ENCODE assay signal across 8 cellular contexts in genomic region chr3:125437631-125438435, GRCh38.
A peak's percentile ranks its signal among the peaks of the same experiment; 100 is the strongest.
DNase-seq lines count a peak whose midpoint lies in the region.

No MANE protein-coding gene starts in this region.

- DNase-seq in DMS 273 (lab: John Stamatoyannopoulos, UW; ENCODE audit: unreplicated experiment) = peak; percentile 76
- DNase-seq in DMS 273 treated with DMSO at 0.1 percent for 48 hours (lab: John Stamatoyannopoulos, UW) = no peak
- peak; percentile 29 for DNase-seq in NCI-H146 treated with DMSO at 0.1 percent for 48 hours (lab: John Stamatoyannopoulos, UW; ENCODE audit: unreplicated experiment)
- peak; percentile 16 to 58 (median 34) for DNase-seq in activated CD8-positive, alpha-beta memory T cell treated with anti-CD3 and anti-CD28 coated beads for 48 hours (ENCODE audit: low read depth in 2 of 3, low spot score in 2 of 3)
- peak; percentile 48 for DNase-seq in epidermal melanocyte (ENCODE audit: insufficient read length, low spot score)
- peak; percentile 13 for DNase-seq in middle frontal gyrus (ENCODE audit: extremely low spot score, low spot score)
- DNase-seq in stimulated activated CD8-positive, alpha-beta memory T cell treated with anti-CD3 and anti-CD28 coated beads, Interleukin-4, amount 100 ng/mL, for 4 hours (ENCODE audit: low read depth in 2 of 2, low spot score in 1 of 2) = peak; percentile 10 to 61
- DNase-seq in NCI-H345 treated with DMSO at 0.1 percent for 48 hours (lab: John Stamatoyannopoulos, UW; ENCODE audit: unreplicated experiment) = no peak

Comparison
In these comparisons a context has a peak if more than half of its experiments do, and no peak if none do; other contexts are left out.
1. DNase-seq: peak in DMS 273 (single experiment), NCI-H146 treated with DMSO at 0.1 percent for 48 hours (single experiment), activated CD8-positive, alpha-beta memory T cell treated with anti-CD3 and anti-CD28 coated beads for 48 hours (3 of 3), epidermal melanocyte (single experiment), middle frontal gyrus (single experiment) and stimulated activated CD8-positive, alpha-beta memory T cell treated with anti-CD3 and anti-CD28 coated beads, Interleukin-4, amount 100 ng/mL, for 4 hours (2 of 2); none in DMS 273 treated with DMSO at 0.1 percent for 48 hours (single experiment) and NCI-H345 treated with DMSO at 0.1 percent for 48 hours (single experiment).